13 cellular contexts compared by ENCODE assay signal in genomic region chr10:106582291-106582690, GRCh38.
DNase-seq lines count a peak whose midpoint lies in the region; ATAC-seq, FAIRE-seq and TF ChIP-seq lines count a peak whose summit lies in the region.
"Had no signal": no experiment of that assay in that cellular context is flagged by ENCODE, and none has a peak within 500 bp of the region (broad histone marks: within the 10 kb centered on the region; RNA-seq: fewer than 3 reads in every experiment).

No MANE protein-coding gene starts in this region.

- H3K4ac ChIP-seq in mesenchymal stem cell (ENCODE audit: low read depth in 1 of 2, low read length in 2 of 2) = no peak overlapping the region

- WGBS in mesenchymal stem cell = 35% methylated on average over 2 of the region's 2 CpGs

- H3K9me3 ChIP-seq in keratinocyte (ENCODE audit: control insufficient read depth, low read depth, low read length) (no peaks in the 10 kb centered on the region), mesenchymal stem cell (ENCODE audit: control insufficient read depth, low read length) (no peaks in the 10 kb centered on the region)

- DNase-seq in Ammon's horn (ENCODE audit: low spot score) (peak; percentile 91), HT1080 (ENCODE audit: low read depth) (peak; percentile 81), bronchial epithelial cell (ENCODE audit: low read depth) (peak; percentile 31), keratinocyte (ENCODE audit: low read depth, low spot score) (no peak), mesenchymal stem cell (no peak)
- DNase-seq in activated naive CD8-positive, alpha-beta T cell treated with anti-CD3 and anti-CD28 coated beads for 36 hours = no peak
- DNase-seq in stimulated activated CD4-positive, alpha-beta T cell treated with anti-CD3 and anti-CD28 coated beads, Interleukin-15, amount 100 ng/mL, for 24 hours = no peak
- DNase-seq: activated CD4-positive, CD25-positive, alpha-beta regulatory T cell; activated T-cell treated with anti-CD3 and anti-CD28 coated beads, Interleukin-2, amount 50 U/mL, for 24 hours; kidney; NCI-H524 had no signal

- H3K36me3 ChIP-seq in bronchial epithelial cell (ENCODE audit: control insufficient read depth, insufficient read depth, low read length) = no peaks in the 10 kb centered on the region
- no peaks in the 10 kb centered on the region for H3K36me3 ChIP-seq in keratinocyte (ENCODE audit: control insufficient read depth in 2 of 2, extremely low read depth in 1 of 2, insufficient read depth in 2 of 2, low read length in 2 of 2)
- H3K36me3 ChIP-seq in mesenchymal stem cell (ENCODE audit: control insufficient read depth in 1 of 2, insufficient read depth in 2 of 2, low read depth in 1 of 2, low read length in 2 of 2) = no peaks in the 10 kb centered on the region
- H3K36me3 ChIP-seq: cardiac muscle cell had no signal

- peaks cover 4% of the 10 kb centered on the region for H3K4me1 ChIP-seq in keratinocyte (ENCODE audit: control insufficient read depth, extremely low read depth, insufficient read depth, low read length)
- H3K4me1 ChIP-seq in mesenchymal stem cell (ENCODE audit: control insufficient read depth, insufficient read depth, low read depth, low read length) = peaks cover under 1% of the 10 kb centered on the region

- no peak overlapping the region for H3K4me3 ChIP-seq in bronchial epithelial cell (ENCODE audit: low read depth, low read length)
- H3K4me3 ChIP-seq in keratinocyte (ENCODE audit: control insufficient read depth in 2 of 3, extremely low read depth in 1 of 3, insufficient read depth in 2 of 3, low read depth in 1 of 3, low read length in 3 of 3) = no peak overlapping the region
- H3K4me3 ChIP-seq in mesenchymal stem cell (ENCODE audit: insufficient read depth in 1 of 2, low read depth in 1 of 2, low read length in 2 of 2) = no peak overlapping the region
- H3K4me3 ChIP-seq: cardiac muscle cell had no signal

- H2BK120ac ChIP-seq in mesenchymal stem cell (ENCODE audit: low read depth, low read length) = no peak overlapping the region

- no peak overlapping the region for H3K23ac ChIP-seq in mesenchymal stem cell (ENCODE audit: low read length in 2 of 2)

- no peak overlapping the region for H3K27ac Mint-ChIP-seq in activated naive CD8-positive, alpha-beta T cell treated with anti-CD3 and anti-CD28 coated beads for 36 hours
- H3K27ac Mint-ChIP-seq: activated T-cell treated with anti-CD3 and anti-CD28 coated beads, Interleukin-2, amount 50 U/mL, for 24 hours had no signal

- H3K9me1 ChIP-seq in keratinocyte (ENCODE audit: control insufficient read depth, extremely low read depth, insufficient read depth, low read length) = no peaks in the 10 kb centered on the region

- FAIRE-seq in bronchial epithelial cell (lab: Jason Lieb, UNC) (peak; percentile 7), keratinocyte (lab: Jason Lieb, UNC) (peak; percentile 17)
- FAIRE-seq: kidney had no signal

- no peak for TF ChIP-seq CTCF in bronchial epithelial cell (IDR thresholded peaks at IDR 0.05; ENCODE audit: insufficient read depth, low read length, severe bottlenecking)
- no peak for TF ChIP-seq CTCF in keratinocyte (optimal IDR thresholded peaks at IDR 0.05 in 1 of 3, IDR thresholded peaks at IDR 0.05 in 1 of 3, conservative IDR thresholded peaks at IDR 0.05 in 1 of 3; ENCODE audit: extremely low read depth in 1 of 3, insufficient read depth in 2 of 3, low read length in 3 of 3)

- H2AK5ac ChIP-seq in mesenchymal stem cell (ENCODE audit: low read length, severe bottlenecking) = no peak overlapping the region

- peak overlapping the region; percentile 72 for H2AFZ ChIP-seq in keratinocyte (ENCODE audit: control insufficient read depth, low read length)
- no peak overlapping the region for H2AFZ ChIP-seq in mesenchymal stem cell (ENCODE audit: low read depth, low read length)

- no peak overlapping the region for H3K9ac ChIP-seq in keratinocyte (ENCODE audit: control insufficient read depth, extremely low read depth, insufficient read depth, low read length)
- H3K9ac ChIP-seq in mesenchymal stem cell (ENCODE audit: low read length) = no peak overlapping the region

- H2BK5ac ChIP-seq in mesenchymal stem cell (ENCODE audit: low read depth, low read length, poor library complexity, severe bottlenecking) = no peak overlapping the region

- no peak overlapping the region for H2BK12ac ChIP-seq in mesenchymal stem cell (ENCODE audit: low read length in 2 of 2)

- peaks cover 3% of the 10 kb centered on the region for H3K9me3 Mint-ChIP-seq in activated naive CD8-positive, alpha-beta T cell treated with anti-CD3 and anti-CD28 coated beads for 36 hours

- no peak overlapping the region for H4K8ac ChIP-seq in mesenchymal stem cell (ENCODE audit: low read length)

- H4K91ac ChIP-seq in mesenchymal stem cell (ENCODE audit: low read length) = no peak overlapping the region

- no peaks in the 10 kb centered on the region for H3K79me1 ChIP-seq in mesenchymal stem cell (replicated peaks; ENCODE audit: low read length, poor library complexity, severe bottlenecking)

- H3K4me1 Mint-ChIP-seq in activated naive CD8-positive, alpha-beta T cell treated with anti-CD3 and anti-CD28 coated beads for 36 hours = no peaks in the 10 kb centered on the region

- no peak overlapping the region for H2BK15ac ChIP-seq in mesenchymal stem cell (ENCODE audit: low read depth, poor library complexity, severe bottlenecking)

- no peak for ATAC-seq in GM18517 (IDR thresholded peaks at IDR 0.05; ENCODE audit: unreplicated experiment)

- no peak overlapping the region for H3K18ac ChIP-seq in mesenchymal stem cell (ENCODE audit: low read depth in 1 of 2, low read length in 2 of 2)

- no peak overlapping the region for H3K14ac ChIP-seq in mesenchymal stem cell (ENCODE audit: low read length in 2 of 2)

- no peaks in the 10 kb centered on the region for H3K36me3 Mint-ChIP-seq in activated naive CD8-positive, alpha-beta T cell treated with anti-CD3 and anti-CD28 coated beads for 36 hours

- no peaks in the 10 kb centered on the region for H3K27me3 Mint-ChIP-seq in activated naive CD8-positive, alpha-beta T cell treated with anti-CD3 and anti-CD28 coated beads for 36 hours
- H3K27me3 Mint-ChIP-seq: activated T-cell treated with anti-CD3 and anti-CD28 coated beads, Interleukin-2, amount 50 U/mL, for 24 hours had no signal

- H3K27ac ChIP-seq in keratinocyte (ENCODE audit: control insufficient read depth, insufficient read depth, low read length) = no peak overlapping the region
- no peak overlapping the region for H3K27ac ChIP-seq in mesenchymal stem cell (ENCODE audit: low read length, poor library complexity, severe bottlenecking)
- H3K27ac ChIP-seq: cardiac muscle cell had no signal

- H3K27me3 ChIP-seq in bronchial epithelial cell (ENCODE audit: control insufficient read depth, insufficient read depth, low read length) (no peaks in the 10 kb centered on the region), keratinocyte (ENCODE audit: control insufficient read depth, extremely low read depth, insufficient read depth, low read length) (no peaks in the 10 kb centered on the region), mesenchymal stem cell (ENCODE audit: control insufficient read depth in 1 of 2, insufficient read depth in 1 of 2, low read length in 2 of 2) (no peaks in the 10 kb centered on the region)
- H3K27me3 ChIP-seq: cardiac muscle cell had no signal

- H3K4me3 Mint-ChIP-seq in activated naive CD8-positive, alpha-beta T cell treated with anti-CD3 and anti-CD28 coated beads for 36 hours = no peak overlapping the region
- H3K4me3 Mint-ChIP-seq: activated T-cell treated with anti-CD3 and anti-CD28 coated beads, Interleukin-2, amount 50 U/mL, for 24 hours had no signal

- H3K79me2 ChIP-seq in keratinocyte (ENCODE audit: control insufficient read depth, insufficient read depth, low read length) = no peaks in the 10 kb centered on the region

- no peak overlapping the region for H3K4me2 ChIP-seq in keratinocyte (ENCODE audit: control insufficient read depth, extremely low read depth, insufficient read depth, low read depth, low read length)
- no peak overlapping the region for H3K4me2 ChIP-seq in mesenchymal stem cell (ENCODE audit: low read length, poor library complexity, severe bottlenecking)

- dilution Hi-C loops in keratinocyte (cut with MboI; ENCODE audit: extremely low pct_ligation_motif_present, low sequenced_read_pairs) = no loop called here

- no peaks in the 10 kb centered on the region for H4K20me1 ChIP-seq in keratinocyte (ENCODE audit: control insufficient read depth, extremely low read depth, insufficient read depth, low read length)

Comparison
In these comparisons a context has a peak if more than half of its experiments do, and no peak if none do; other contexts are left out.
1. DNase-seq: peak in Ammon's horn (single experiment), HT1080 (single experiment) and bronchial epithelial cell (single experiment); none in keratinocyte (single experiment), activated naive CD8-positive, alpha-beta T cell treated with anti-CD3 and anti-CD28 coated beads for 36 hours (single experiment), stimulated activated CD4-positive, alpha-beta T cell treated with anti-CD3 and anti-CD28 coated beads, Interleukin-15, amount 100 ng/mL, for 24 hours (single experiment) and mesenchymal stem cell (single experiment).